Comparison of ENCODE assay signal across 21 cellular contexts in the genomic region with DNA sequence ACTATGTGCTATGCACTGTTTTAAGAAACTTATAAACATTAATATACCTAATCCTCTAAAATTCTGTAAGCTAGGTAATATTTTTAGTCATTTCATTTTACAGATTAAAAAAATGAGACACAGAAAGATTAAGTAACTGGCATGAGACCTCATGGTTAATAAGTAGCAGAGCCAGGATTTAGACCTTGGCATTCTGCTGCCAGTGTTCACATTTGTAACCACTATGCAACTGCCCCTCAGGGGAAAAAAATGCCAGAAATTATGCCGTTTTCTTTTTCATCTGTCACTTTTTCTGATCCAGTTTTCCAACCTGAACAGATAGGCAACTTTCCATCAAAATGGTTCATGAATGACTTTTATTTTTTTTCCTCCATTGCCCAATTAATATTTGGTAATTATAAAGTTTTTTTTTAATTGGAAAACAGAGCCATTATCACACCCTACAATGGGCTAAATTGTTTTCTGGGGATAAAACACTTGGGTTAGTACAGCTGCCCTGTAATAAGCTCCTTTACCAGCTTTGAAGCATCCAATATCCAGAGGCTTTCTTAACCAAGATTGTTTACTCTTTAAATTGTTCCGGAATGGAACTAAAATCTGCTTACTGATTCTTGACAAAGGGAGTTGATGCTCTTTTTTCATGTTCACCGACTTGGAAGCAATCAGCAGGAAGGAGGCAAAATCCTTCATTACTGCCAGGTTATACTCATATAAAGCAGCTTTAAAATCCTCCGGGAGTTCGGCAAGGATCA.
"Had no signal": no experiment of that assay in that cellular context is flagged by ENCODE, and none has a peak within 500 bp of the region (broad histone marks: within the 10 kb centered on the region; RNA-seq: fewer than 3 reads in every experiment).

No MANE protein-coding gene starts in this region.

- H3K27me3 ChIP-seq: dorsolateral prefrontal cortex, gastrocnemius medialis, testis, transverse colon had no signal

- H3K9me3 Mint-ChIP-seq: nephron progenitor cell; stimulated activated naive CD8-positive, alpha-beta T cell treated with anti-CD3 and anti-CD28 coated beads, Interleukin-15, amount 100 ng/mL, for 72 hours had no signal

- H3K9me3 ChIP-seq: gastrocnemius medialis, testis, transverse colon had no signal

- H3K27me3 Mint-ChIP-seq: naive B cell; progenitor cell of endocrine pancreas; stimulated activated naive B cell treated with anti-CD40 and anti-IgM and Interleukin-4, amounts not matched to agents 10 μg/mL and 1 μg/mL and 100 μg/mL, for 72 hours; stimulated activated naive CD8-positive, alpha-beta T cell treated with anti-CD3 and anti-CD28 coated beads, Interleukin-15, amount 100 ng/mL, for 72 hours had no signal

- H3K27ac Mint-ChIP-seq: naive B cell; nephron progenitor cell; progenitor cell of endocrine pancreas; stimulated activated naive B cell treated with anti-CD40 and anti-IgM and Interleukin-4, amounts not matched to agents 10 μg/mL and 1 μg/mL and 100 μg/mL, for 72 hours; stimulated activated naive CD8-positive, alpha-beta T cell treated with anti-CD3 and anti-CD28 coated beads, Interleukin-15, amount 100 ng/mL, for 72 hours had no signal

- ATAC-seq: esophagus mucosa; gastrocnemius medialis; left cardiac atrium; left ventricle myocardium superior; sciatic nerve; stimulated activated naive B cell treated with anti-CD40 and anti-IgM and Interleukin-4, amounts not matched to agents 10 μg/mL and 1 μg/mL and 100 μg/mL, for 72 hours; stimulated activated naive CD8-positive, alpha-beta T cell treated with anti-CD3 and anti-CD28 coated beads, Interleukin-15, amount 100 ng/mL, for 72 hours had no signal

- H3K4me3 Mint-ChIP-seq: naive B cell; nephron progenitor cell; stimulated activated naive B cell treated with anti-CD40 and anti-IgM and Interleukin-4, amounts not matched to agents 10 μg/mL and 1 μg/mL and 100 μg/mL, for 72 hours; stimulated activated naive CD8-positive, alpha-beta T cell treated with anti-CD3 and anti-CD28 coated beads, Interleukin-15, amount 100 ng/mL, for 72 hours had no signal

- H3K4me3 ChIP-seq: dorsolateral prefrontal cortex, gastrocnemius medialis, testis, transverse colon had no signal

- DNase-seq: central memory CD4-positive, alpha-beta T cell; cortex of kidney; dorsolateral prefrontal cortex; effector CD8-positive, alpha-beta T cell; gastrocnemius medialis; glutamatergic neuron; islet precursor cell; left cardiac atrium; left ventricle myocardium superior; mesendoderm; naive B cell; nephron progenitor cell; stimulated activated CD4-positive, alpha-beta T cell treated with anti-CD3 and anti-CD28 coated beads, Interleukin-2, amount 100 ng/mL, for 24 hours; stimulated activated CD4-positive, alpha-beta T cell treated with anti-CD3 and anti-CD28 coated beads, Interleukin-4, amount 100 ng/mL, for 4 hours; stimulated activated naive B cell treated with anti-CD40 and anti-IgM and Interleukin-4, amounts not matched to agents 10 μg/mL and 1 μg/mL and 100 μg/mL, for 72 hours; stimulated activated naive CD8-positive, alpha-beta T cell treated with anti-CD3 and anti-CD28 coated beads, Interleukin-15, amount 100 ng/mL, for 72 hours; testis; transverse colon had no signal

- H3K27ac ChIP-seq: dorsolateral prefrontal cortex, gastrocnemius medialis, testis, transverse colon had no signal

- H3K4me1 ChIP-seq: gastrocnemius medialis, testis, transverse colon had no signal

- H3K4me1 Mint-ChIP-seq: nephron progenitor cell; stimulated activated naive B cell treated with anti-CD40 and anti-IgM and Interleukin-4, amounts not matched to agents 10 μg/mL and 1 μg/mL and 100 μg/mL, for 72 hours; stimulated activated naive CD8-positive, alpha-beta T cell treated with anti-CD3 and anti-CD28 coated beads, Interleukin-15, amount 100 ng/mL, for 72 hours had no signal

- H3K36me3 ChIP-seq: gastrocnemius medialis had no signal
